In genomic region chr1:45607407-45608074, GRCh38 we compare ENCODE assay signal across 1 cellular context.
TF ChIP-seq lines count a peak whose summit lies in the region.

No MANE protein-coding gene starts in this region.

TF ChIP-seq in SK-N-SH, 30 proteins besides CTCF, POLR2A, EP300 and RAD21:
- no peak for TF ChIP-seq MXI1 (IDR thresholded peaks at IDR 0.05; ENCODE audit: low read depth, low read length)
- no peak for TF ChIP-seq SMC3 (IDR thresholded peaks at IDR 0.05; ENCODE audit: low read depth, low read length)
- TF ChIP-seq NRF1 (IDR thresholded peaks at IDR 0.05; ENCODE audit: low read depth, low read length) = no peak
- TF ChIP-seq IRF3 (IDR thresholded peaks at IDR 0.05; ENCODE audit: low read depth, low read length) = no peak
